8 cellular contexts compared by ENCODE assay signal in the genomic region with DNA sequence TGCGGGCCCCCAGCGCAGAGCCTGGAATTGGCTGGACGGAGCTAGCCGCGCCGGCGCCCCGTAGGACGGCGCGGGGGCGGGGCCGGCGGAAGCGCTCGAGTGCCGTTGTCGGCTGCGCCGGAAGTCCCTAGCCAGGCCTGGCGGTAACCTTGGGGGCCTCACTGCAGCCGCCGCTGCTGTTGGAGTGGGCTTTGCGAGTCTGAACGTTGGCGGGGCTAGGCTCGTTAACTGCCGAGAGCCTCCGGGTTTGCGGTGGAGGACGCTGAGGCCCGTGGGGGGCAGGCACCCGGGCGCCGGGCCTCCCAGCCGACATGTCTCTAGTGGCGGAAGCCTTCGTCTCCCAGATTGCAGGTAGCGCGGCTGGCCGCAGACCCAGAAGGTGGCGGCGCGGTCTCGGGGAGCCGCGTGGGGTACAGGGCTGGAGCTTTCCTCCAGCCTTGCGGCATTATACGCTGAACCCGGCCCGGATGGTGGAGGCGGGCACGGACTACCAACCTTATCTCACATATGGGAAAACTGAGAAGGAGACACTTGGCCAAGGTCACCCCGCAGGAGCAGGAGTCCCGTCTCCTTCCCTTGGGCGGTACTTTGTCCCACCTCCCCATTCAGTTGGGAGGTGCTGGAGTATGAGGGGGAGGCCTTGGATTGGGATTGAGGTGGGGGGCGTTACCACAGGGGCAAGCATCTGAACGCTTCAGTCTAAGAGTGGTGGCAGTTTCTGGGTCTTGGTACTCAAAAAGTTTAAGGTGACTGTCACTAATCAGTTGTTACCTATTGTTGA. TPM values are rescaled to one million over a fixed set of nuclear protein-coding genes. Genes with fewer than 3 reads are reported as not detected.
A peak's percentile ranks its signal among the peaks of the same experiment; 100 is the strongest.
DNase-seq lines count a peak whose midpoint lies in the region; ATAC-seq and TF ChIP-seq lines count a peak whose summit lies in the region.

Gene MTX2 (plus strand): TSS at position 124 of the 781 bp plus-strand sequence. CDS start 188 bp downstream, at position 312.

- no peaks in the 10 kb centered on the region for H3K36me3 ChIP-seq in right lobe of liver

- peak within 1 kb of the TSS; percentile 57 to 93 (median 77) for H3K4me3 ChIP-seq in right lobe of liver

- peak; percentile 72 for TF ChIP-seq POLR2A in right lobe of liver (IDR thresholded peaks at IDR 0.05)

- no peaks in the 10 kb centered on the region for H3K27me3 ChIP-seq in right lobe of liver

- ATAC-seq in GM19324 (IDR thresholded peaks at IDR 0.05; ENCODE audit: low FRiP score, unreplicated experiment) (peak; percentile 97), HG03460 (IDR thresholded peaks at IDR 0.05; ENCODE audit: unreplicated experiment) (peak; percentile 95), right lobe of liver (peak; percentile 97 to 99 (median 98))

- no peaks in the 10 kb centered on the region for H3K9me3 ChIP-seq in right lobe of liver

- intact Hi-C loops in right lobe of liver (cut with DNase I), result no loop called here

- H3K27ac ChIP-seq in C4-2B, result peak within 1 kb of the TSS; percentile 94
- H3K27ac ChIP-seq in right lobe of liver, result peak within 1 kb of the TSS; percentile 57 to 79 (median 72)

- WGBS in right lobe of liver (ENCODE audit: insufficient coverage, low coverage, low lambda C conversion rate, missing lambda C conversion rate), result 3% methylated on average over 7 of the region's 58 CpGs

- TF ChIP-seq CTCF in C4-2B (conservative IDR thresholded peaks at IDR 0.05), result 0 out of 2 replicates have a peak, but pooled peaks have one; percentile 13
- TF ChIP-seq CTCF in right lobe of liver (IDR thresholded peaks at IDR 0.05), result peak in 2 of 4 donors; percentile 10 to 21

- DNase-seq in NCI-H69 (lab: John Stamatoyannopoulos, UW) (peak; percentile 91), dermis blood vessel endothelial cell (peak; percentile 81), right lobe of liver (peak; percentile 76 to 80 (median 79))
- peak; percentile 60 for DNase-seq in activated CD4-positive, alpha-beta T cell treated with anti-CD3 and anti-CD28 coated beads, Interleukin-2, amount 50 U/mL, for 24 hours (ENCODE audit: low read depth in 1 of 2, low spot score in 1 of 2)
- DNase-seq in stimulated activated CD4-positive, alpha-beta T cell treated with anti-CD3 and anti-CD28 coated beads, Interleukin-4, amount 100 ng/mL, for 48 hours (ENCODE audit: low read depth in 2 of 2), result peak; percentile 57 to 69

- H3K4me1 ChIP-seq in right lobe of liver, result peaks cover 0 to 6% (median 0%) of the 10 kb centered on the region in 4 donors

RNA-seq across cellular contexts. Expression of gene MTX2, which starts in this region (rescaled TPM):
- total RNA-seq in dermis blood vessel endothelial cell (24.4 and 26.7 TPM in 2 replicates), right lobe of liver (10 to 100 TPM in 4 of 6 experiments, 1 to 10 TPM in 2; 7.7 to 29.3 (median 11.1) TPM)

Comparison
In these comparisons a context has a peak if more than half of its experiments do, and no peak if none do; other contexts are left out.
1. Peak in every context shown above with its lines: DNase-seq, ATAC-seq, H3K4me3 ChIP-seq and H3K27ac ChIP-seq.